8 cellular contexts compared by ENCODE assay signal in the genomic region with DNA sequence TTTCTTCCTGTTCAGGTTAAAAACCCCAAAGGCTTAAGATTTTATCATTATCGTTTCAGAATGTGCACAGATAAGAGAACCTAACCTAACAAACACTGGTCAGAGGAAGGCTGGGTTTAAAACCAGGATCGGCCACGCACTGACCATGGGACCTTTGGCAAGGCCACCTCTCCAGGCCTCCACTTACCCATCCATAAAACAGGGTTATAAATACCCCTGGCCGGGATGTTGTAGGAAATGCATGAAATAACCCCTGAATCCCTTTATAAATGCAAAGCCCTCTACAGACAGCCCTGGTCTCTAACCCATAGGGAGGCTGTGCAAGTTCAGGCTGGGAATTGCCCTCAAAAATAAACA. TPM values are rescaled to one million over a fixed set of nuclear protein-coding genes. Genes with fewer than 3 reads are reported as not detected.
DNase-seq lines count a peak whose midpoint lies in the region; ATAC-seq, FAIRE-seq and TF ChIP-seq lines count a peak whose summit lies in the region.

No MANE protein-coding gene starts in this region.

- H3K27ac ChIP-seq in stomach = peak overlapping the region; percentile 84 to 92 (median 89)

- H3K27ac Mint-ChIP-seq in HFFc6 = 0 out of 2 replicates have a peak overlapping the region, but pooled peaks have one; percentile 65

- ATAC-seq in left lobe of liver = peak; percentile 2
- ATAC-seq in HG03354 (IDR thresholded peaks at IDR 0.05; ENCODE audit: poor library complexity, severe bottlenecking, unreplicated experiment) = no peak

- intact Hi-C loops in stomach (cut with DNase I; ENCODE audit: low total_unique reads) = no loop called here

- in situ Hi-C loops in astrocyte of the spinal cord (cut with HindIII; ENCODE audit: low sequenced_read_pairs) = no loop called here

- no peaks in the 10 kb centered on the region for H3K9me3 ChIP-seq in stomach

- H3K4me1 Mint-ChIP-seq in HFFc6 (ENCODE audit: low read depth) = peaks cover 53% of the 10 kb centered on the region

- FAIRE-seq in H54 (lab: Jason Lieb, UNC) (no peak), GM12892 (lab: Jason Lieb, UNC) (no peak)

- no peaks in the 10 kb centered on the region for H3K27me3 ChIP-seq in stomach

- H3K4me3 Mint-ChIP-seq in HFFc6 = peak overlapping the region; percentile 32; the same call in 1 of the 2 replicates

- DNase-seq in HFFc6 (no peak), astrocyte of the spinal cord (ENCODE audit: low read depth, low spot score) (no peak), left lobe of liver (ENCODE audit: low spot score) (no peak), stomach (no peak), H54 (ENCODE audit: insufficient read length, low spot score) (no peak), GM12892 (ENCODE audit: insufficient read length) (no peak)
- DNase-seq in central memory CD4-positive, alpha-beta T cell = no peak

- H3K36me3 Mint-ChIP-seq in HFFc6 (ENCODE audit: low read depth) = no peaks in the 10 kb centered on the region

- peak overlapping the region; percentile 49 for H3K4me3 ChIP-seq in astrocyte of the spinal cord (ENCODE audit: low read depth, low read length)
- H3K4me3 ChIP-seq in stomach = peak overlapping the region; percentile 56 to 73 (median 58)

- H3K9me3 Mint-ChIP-seq in HFFc6 = no peaks in the 10 kb centered on the region

- TF ChIP-seq CTCF in HFFc6 (IDR thresholded peaks at IDR 0.05) = no peak
- no peak for TF ChIP-seq CTCF in astrocyte of the spinal cord (IDR thresholded peaks at IDR 0.05; ENCODE audit: low read depth, low read length)
- no peak for TF ChIP-seq CTCF in stomach (IDR thresholded peaks at IDR 0.05)

- WGBS in stomach, 5 donors = 5 to 16% (median 13%) methylated on average over 4 of the region's 4 CpGs

- no peaks in the 10 kb centered on the region for H3K27me3 Mint-ChIP-seq in HFFc6 (ENCODE audit: insufficient read depth)

- peaks cover 0 to 18% (median 13%) of the 10 kb centered on the region in 4 donors for H3K36me3 ChIP-seq in stomach

- H3K4me1 ChIP-seq in stomach = peaks cover 84 to 99% (median 90%) of the 10 kb centered on the region in 4 donors

- TF ChIP-seq POLR2A in stomach (IDR thresholded peaks at IDR 0.05) (no peak), H54 (IDR thresholded peaks at IDR 0.05; ENCODE audit: low read depth, low read length) (no peak), GM12892 (IDR thresholded peaks at IDR 0.05; ENCODE audit: low read depth, low read length) (no peak)

- no peak for TF ChIP-seq EP300 in stomach (IDR thresholded peaks at IDR 0.05)

RNA-seq across cellular contexts. Expression of gene DEPP1, which starts 0.4 kb away (rescaled TPM):
- total RNA-seq in HFFc6 (2021; fragmentation: NEBNext Ultra II Directional; extraction: Animal tissue kit (Norgen Biotek cat#: 25700)) = under 1 TPM; 0.43 to 0.78 (median 0.52) TPM
- total RNA-seq in left lobe of liver (6.8 TPM), stomach (10 to 100 TPM in 4 of 5 donors, 1 to 10 TPM in 1; 9.8 to 72.9 (median 29.0) TPM)
- 10 to 100 TPM; 24.4 to 65.1 (median 42.0) TPM for polyA plus RNA-seq in stomach
- polyA plus RNA-seq in GM12892 (2012; ENCODE audit: missing spikeins) = 4.2 TPM

RNA-seq across cellular contexts. Expression of gene RASSF4, which starts 18.6 kb away (rescaled TPM):
- total RNA-seq in HFFc6 (2021; fragmentation: NEBNext Ultra II Directional; extraction: Animal tissue kit (Norgen Biotek cat#: 25700)) = 1 to 10 TPM; 1.1 to 3.8 (median 2.9) TPM
- total RNA-seq in left lobe of liver (25.0 TPM), stomach (10 to 100 TPM in 4 of 5 donors, 1 to 10 TPM in 1; 7.8 to 74.5 (median 22.7) TPM)
- 10 to 100 TPM in 2 of 3 donors, 1 to 10 TPM in 1; 7.8 to 13.7 (median 10.4) TPM for polyA plus RNA-seq in stomach
- polyA plus RNA-seq in GM12892 (2012; ENCODE audit: missing spikeins) = 29.4 TPM

RNA-seq across cellular contexts. Expression of gene ZNF22, which starts 22.5 kb away (rescaled TPM):
- total RNA-seq in HFFc6 (2021; fragmentation: NEBNext Ultra II Directional; extraction: Animal tissue kit (Norgen Biotek cat#: 25700)) = 10 to 100 TPM in 4 of 6 experiments, 1 to 10 TPM in 2; 7.4 to 15.8 (median 13.2) TPM
- total RNA-seq in left lobe of liver = 12.9 TPM
- total RNA-seq in stomach = 10 to 100 TPM in 3 of 5 donors, 1 to 10 TPM in 1, under 1 TPM in 1; 0.58 to 39.8 (median 13.4) TPM
- 10 to 100 TPM; 12.1 to 23.5 (median 20.2) TPM for polyA plus RNA-seq in stomach
- polyA plus RNA-seq in GM12892 (2012; ENCODE audit: missing spikeins) = 34.9 TPM
